Comparison of ENCODE assay signal across 9 cellular contexts in genomic region chr22:37844904-37845334, GRCh38. TPM values are rescaled to one million over a fixed set of nuclear protein-coding genes. Genes with fewer than 3 reads are reported as not detected.
A peak's percentile ranks its signal among the peaks of the same experiment; 100 is the strongest.
DNase-seq lines count a peak whose midpoint lies in the region; ATAC-seq and TF ChIP-seq lines count a peak whose summit lies in the region.
"Had no signal": no experiment of that assay in that cellular context is flagged by ENCODE, and none has a peak within 500 bp of the region (broad histone marks: within the 10 kb centered on the region; RNA-seq: fewer than 3 reads in every experiment).

No MANE protein-coding gene starts in this region.

- H3K27ac ChIP-seq in CD4-positive, CD25-positive, alpha-beta regulatory T cell (ENCODE audit: insufficient read depth, low read length, poor library complexity, severe bottlenecking), result peak overlapping the region; percentile 87
- peak overlapping the region; percentile 39 for H3K27ac ChIP-seq in OCI-LY7 (ENCODE audit: low read depth, low read length, poor library complexity, severe bottlenecking)
- peak overlapping the region; percentile 94 for H3K27ac ChIP-seq in ectodermal cell (ENCODE audit: insufficient read depth, low read depth, low read length, poor library complexity, severe bottlenecking)
- peak overlapping the region; percentile 93 for H3K27ac ChIP-seq in neutrophil

- H3K9me3 ChIP-seq in CD4-positive, CD25-positive, alpha-beta regulatory T cell (ENCODE audit: control insufficient read depth in 2 of 2, low read length in 2 of 2), result no peaks in the 10 kb centered on the region
- H3K9me3 ChIP-seq in OCI-LY7 (ENCODE audit: low read length), result peaks cover 7% of the 10 kb centered on the region; the same call in 1 of the 2 replicates
- H3K9me3 ChIP-seq in ectodermal cell (ENCODE audit: control insufficient read depth, low read length), result no peaks in the 10 kb centered on the region
- no peaks in the 10 kb centered on the region for H3K9me3 ChIP-seq in neutrophil

- H3K27me3 Mint-ChIP-seq in CD4-positive, CD25-positive, alpha-beta regulatory T cell, result no peaks in the 10 kb centered on the region

- DNase-seq in CD4-positive, CD25-positive, alpha-beta regulatory T cell, result no peak
- DNase-seq in OCI-LY7 (ENCODE audit: low spot score) (no peak), HPDE6-E6E7 (ENCODE audit: extremely low spot score) (no peak), NCI-H345 treated with DMSO at 0.1 percent for 48 hours (lab: John Stamatoyannopoulos, UW; ENCODE audit: unreplicated experiment) (no peak)

- peak overlapping the region; percentile 55 for H3K4me3 ChIP-seq in CD4-positive, CD25-positive, alpha-beta regulatory T cell (ENCODE audit: low read depth, low read length)
- H3K4me3 ChIP-seq in OCI-LY7 (ENCODE audit: low read depth, low read length, poor library complexity, severe bottlenecking) (peak overlapping the region; percentile 85), ectodermal cell (ENCODE audit: insufficient read depth, low read depth, low read length) (peak overlapping the region; percentile 78), neutrophil (ENCODE audit: low read depth in 1 of 2, low read length in 1 of 2) (peak overlapping the region; percentile 78 to 80)

- 97 to 99% methylated on average over 4 to 6 of the region's 6 CpGs for WGBS in ectodermal cell, 2 experiments

- peak overlapping the region; percentile 86 to 90 (median 89) for H3K27ac Mint-ChIP-seq in CD4-positive, CD25-positive, alpha-beta regulatory T cell

- BruUV-seq in OCI-LY7 (replicated peaks; lab: Mats Ljungman, UMichigan), result no TSS peak

- no peaks in the 10 kb centered on the region for H3K36me3 Mint-ChIP-seq in CD4-positive, CD25-positive, alpha-beta regulatory T cell

- no peaks in the 10 kb centered on the region for H4K20me1 ChIP-seq in OCI-LY7 (ENCODE audit: insufficient read depth, low read length)

- intact Hi-C loops in OCI-LY7 (cut with micrococcal nuclease; ENCODE audit: unreplicated experiment), result no loop called here

- H3K4me2 ChIP-seq in OCI-LY7 (ENCODE audit: low read length), result peak overlapping the region; percentile 16; the same call in 1 of the 2 replicates

- POLR2A ChIA-PET in OCI-LY7 (lab: Charles Lee), result no interaction called here

- H3K27me3 ChIP-seq in CD4-positive, CD25-positive, alpha-beta regulatory T cell (ENCODE audit: control insufficient read depth, insufficient read depth, low read length), result no peaks in the 10 kb centered on the region
- H3K27me3 ChIP-seq in ectodermal cell (ENCODE audit: control insufficient read depth, insufficient read depth, low read length, poor library complexity, severe bottlenecking), result no peaks in the 10 kb centered on the region
- no peaks in the 10 kb centered on the region for H3K27me3 ChIP-seq in neutrophil

- H3K79me2 ChIP-seq in OCI-LY7 (ENCODE audit: insufficient read depth, low read depth, low read length), result peaks cover 41% of the 10 kb centered on the region

- peak overlapping the region; percentile 12; the same call in 1 of the 2 replicates for H2AFZ ChIP-seq in OCI-LY7 (ENCODE audit: low read length)

- CTCF ChIA-PET in OCI-LY7 (lab: Charles Lee; ENCODE audit: unreplicated experiment), result no interaction called here

- peaks cover 20% of the 10 kb centered on the region for H3K4me1 ChIP-seq in CD4-positive, CD25-positive, alpha-beta regulatory T cell (ENCODE audit: control insufficient read depth, insufficient read depth, low read length, poor library complexity, severe bottlenecking)
- H3K4me1 ChIP-seq in OCI-LY7 (ENCODE audit: insufficient read depth, low read length, poor library complexity, severe bottlenecking) (peaks cover 18% of the 10 kb centered on the region), ectodermal cell (ENCODE audit: control insufficient read depth, insufficient read depth, low read length) (no peaks in the 10 kb centered on the region), neutrophil (ENCODE audit: control insufficient read depth in 1 of 2, insufficient read depth in 1 of 2, low read depth in 1 of 2, low read length in 1 of 2) (peaks cover 20 to 24% of the 10 kb centered on the region in 2 experiments)

- H3K4me3 Mint-ChIP-seq in CD4-positive, CD25-positive, alpha-beta regulatory T cell, result peak overlapping the region; percentile 89 to 97 (median 94)

- H3K9me2 ChIP-seq in OCI-LY7 (ENCODE audit: insufficient read depth, low read length), result no peaks in the 10 kb centered on the region

- ATAC-seq in CD4-positive, CD25-positive, alpha-beta regulatory T cell (ENCODE audit: low read depth in 2 of 2), result no peak
- ATAC-seq in GM18909 (IDR thresholded peaks at IDR 0.05; ENCODE audit: poor library complexity, unreplicated experiment) (no peak), HG03196 (IDR thresholded peaks at IDR 0.05; ENCODE audit: unreplicated experiment) (no peak)

- peaks cover 2% of the 10 kb centered on the region for H3K36me3 ChIP-seq in CD4-positive, CD25-positive, alpha-beta regulatory T cell (ENCODE audit: control insufficient read depth, insufficient read depth, low read length)
- H3K36me3 ChIP-seq in OCI-LY7 (ENCODE audit: insufficient read depth, low read length), result peaks cover 8% of the 10 kb centered on the region
- no peaks in the 10 kb centered on the region for H3K36me3 ChIP-seq in ectodermal cell (ENCODE audit: control insufficient read depth, insufficient read depth, low read length)
- peaks cover 2% of the 10 kb centered on the region for H3K36me3 ChIP-seq in neutrophil

- TF ChIP-seq CTCF in OCI-LY7 (conservative IDR thresholded peaks at IDR 0.05; ENCODE audit: low read length) (no peak), neutrophil (IDR thresholded peaks at IDR 0.05) (no peak)

- H3K9me3 Mint-ChIP-seq in CD4-positive, CD25-positive, alpha-beta regulatory T cell, result no peaks in the 10 kb centered on the region

- peaks cover 18 to 48% (median 30%) of the 10 kb centered on the region in 4 donors for H3K4me1 Mint-ChIP-seq in CD4-positive, CD25-positive, alpha-beta regulatory T cell

RNA-seq across cellular contexts. Expression of gene ANKRD54, which starts 0.8 kb away (rescaled TPM):
- total RNA-seq in CD4-positive, CD25-positive, alpha-beta regulatory T cell, result 18.8 TPM
- 10 to 100 TPM; 15.4 to 21.4 (median 19.8) TPM for polyA plus RNA-seq in CD4-positive, CD25-positive, alpha-beta regulatory T cell
- total RNA-seq in OCI-LY7 (2014; rRNA removed; shearing (Covaris generic)), result 21.0 and 25.4 TPM in 2 replicates
- total RNA-seq in OCI-LY7 (2022), result 31.7 and 31.8 TPM in 2 replicates
- 22.0 TPM for polyA plus RNA-seq in ectodermal cell (2013, experiment 1 of 4)
- 18.2 TPM for polyA plus RNA-seq in ectodermal cell (2013, experiment 2 of 4)
- polyA plus RNA-seq in ectodermal cell (2013, experiment 3 of 4), result 15.4 TPM
- 17.1 TPM for polyA plus RNA-seq in ectodermal cell (2013, experiment 4 of 4)

RNA-seq across cellular contexts. Expression of gene EIF3L, which starts 4.3 kb away (rescaled TPM):
- total RNA-seq in CD4-positive, CD25-positive, alpha-beta regulatory T cell, result 390 TPM
- 100 to 1,000 TPM; 267 to 354 (median 308) TPM for polyA plus RNA-seq in CD4-positive, CD25-positive, alpha-beta regulatory T cell
- total RNA-seq in OCI-LY7 (2014; rRNA removed; shearing (Covaris generic)), result 443 and 503 TPM in 2 replicates
- 596 and 649 TPM in 2 replicates for total RNA-seq in OCI-LY7 (2022)
- polyA plus RNA-seq in ectodermal cell (2013, experiment 1 of 4), result 672 TPM
- 692 TPM for polyA plus RNA-seq in ectodermal cell (2013, experiment 2 of 4)
- 584 TPM for polyA plus RNA-seq in ectodermal cell (2013, experiment 3 of 4)
- polyA plus RNA-seq in ectodermal cell (2013, experiment 4 of 4), result 664 TPM

RNA-seq across cellular contexts. Expression of gene GALR3, which starts 21.7 kb away (rescaled TPM):
- not detected for total RNA-seq in CD4-positive, CD25-positive, alpha-beta regulatory T cell
- polyA plus RNA-seq in CD4-positive, CD25-positive, alpha-beta regulatory T cell, result not detected
- not detected in 2 replicates for total RNA-seq in OCI-LY7 (2014; rRNA removed; shearing (Covaris generic))
- not detected in 2 replicates for total RNA-seq in OCI-LY7 (2022)
- not detected for polyA plus RNA-seq in ectodermal cell (2013, experiment 1 of 4)
- not detected for polyA plus RNA-seq in ectodermal cell (2013, experiment 2 of 4)
- 0.43 TPM for polyA plus RNA-seq in ectodermal cell (2013, experiment 3 of 4)
- 0.28 TPM for polyA plus RNA-seq in ectodermal cell (2013, experiment 4 of 4)
- total RNA-seq: glomerular endothelial cell had no signal

RNA-seq across cellular contexts. Expression of gene GCAT, which starts 37.2 kb away (rescaled TPM):
- 0.72 TPM for total RNA-seq in CD4-positive, CD25-positive, alpha-beta regulatory T cell
- polyA plus RNA-seq in CD4-positive, CD25-positive, alpha-beta regulatory T cell, result 1 to 10 TPM in 3 of 4 donors, under 1 TPM in 1; 0.45 to 2.0 (median 1.4) TPM
- 14.6 and 20.6 TPM in 2 replicates for total RNA-seq in OCI-LY7 (2014; rRNA removed; shearing (Covaris generic))
- total RNA-seq in OCI-LY7 (2022), result 17.3 and 21.6 TPM in 2 replicates
- polyA plus RNA-seq in ectodermal cell (2013, experiment 1 of 4), result 15.3 TPM
- 13.0 TPM for polyA plus RNA-seq in ectodermal cell (2013, experiment 2 of 4)
- 11.3 TPM for polyA plus RNA-seq in ectodermal cell (2013, experiment 3 of 4)
- polyA plus RNA-seq in ectodermal cell (2013, experiment 4 of 4), result 11.7 TPM

Comparison
In these comparisons a context has a peak if more than half of its experiments do, and no peak if none do; other contexts are left out.
1. H3K27ac ChIP-seq: peak in every context shown above with its lines; median percentile 94 in ectodermal cell; 93 in neutrophil; 87 in CD4-positive, CD25-positive, alpha-beta regulatory T cell; 39 in OCI-LY7.